21 cellular contexts compared by ENCODE assay signal in the genomic region with DNA sequence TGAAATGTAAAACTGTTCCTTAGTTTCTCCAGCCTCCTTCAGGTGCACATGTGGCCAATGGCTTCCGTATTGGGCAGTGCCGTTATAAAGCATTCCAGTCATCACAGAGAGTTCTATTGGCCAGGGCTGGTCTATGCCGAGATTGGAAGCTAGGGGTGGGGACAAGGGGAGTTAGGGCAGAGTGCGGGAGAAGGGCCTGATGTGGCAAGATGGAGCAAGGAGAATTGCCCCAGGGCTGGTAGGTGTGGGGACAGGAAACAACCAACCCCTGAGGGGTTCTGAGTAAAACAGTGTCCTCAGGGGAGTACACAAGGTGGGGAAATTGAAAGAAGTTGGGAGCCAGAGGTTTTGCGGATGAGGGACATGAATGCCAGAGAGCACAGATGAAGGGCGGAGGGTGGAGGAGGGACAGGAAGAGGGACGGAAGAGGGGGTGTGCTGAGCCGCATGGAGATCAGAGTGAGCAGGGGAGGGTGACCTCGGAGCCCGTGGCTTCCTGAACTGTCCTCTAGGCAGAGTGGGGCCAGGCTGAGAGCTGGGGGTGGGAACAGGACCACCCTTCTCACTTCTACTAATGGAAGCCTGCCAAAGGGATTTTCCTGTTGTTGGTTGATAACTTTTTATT. TPM values are rescaled to one million over a fixed set of nuclear protein-coding genes. Genes with fewer than 3 reads are reported as not detected.
DNase-seq lines count a peak whose midpoint lies in the region; ATAC-seq, FAIRE-seq and TF ChIP-seq lines count a peak whose summit lies in the region.
"Had no signal": no experiment of that assay in that cellular context is flagged by ENCODE, and none has a peak within 500 bp of the region (broad histone marks: within the 10 kb centered on the region; RNA-seq: fewer than 3 reads in every experiment).

No MANE protein-coding gene starts in this region.

- no peak overlapping the region for H2AK5ac ChIP-seq in neuronal stem cell (ENCODE audit: low read depth, low read length)

- no peaks in the 10 kb centered on the region for H3K9me3 ChIP-seq in GM12878 (replicated peaks; ENCODE audit: control insufficient read depth, insufficient read depth, low read length)
- H3K9me3 ChIP-seq in neuronal stem cell (replicated peaks in 1 of 2; ENCODE audit: control insufficient read depth in 2 of 2, insufficient read depth in 1 of 2, low read depth in 1 of 2, low read length in 2 of 2) = no peaks in the 10 kb centered on the region
- H3K9me3 ChIP-seq: sigmoid colon had no signal

- SMC1A ChIA-PET in GM12878 (lab: Charles Lee; ENCODE audit: uncharacterized antibody, unreplicated experiment) = no interaction called here

- no peaks in the 10 kb centered on the region; a peak in 2 of 4 replicates for H3K27me3 ChIP-seq in GM12878 (replicated peaks in 1 of 2; ENCODE audit: control insufficient read depth in 2 of 2, insufficient read depth in 2 of 2, low read length in 1 of 2)
- peaks cover 0 to 40% (median 2%) of the 10 kb centered on the region in 3 experiments for H3K27me3 ChIP-seq in neuronal stem cell (ENCODE audit: control insufficient read depth in 3 of 3, insufficient read depth in 3 of 3, low read depth in 1 of 3, low read length in 3 of 3)

- no peak overlapping the region for H2BK120ac ChIP-seq in neuronal stem cell (ENCODE audit: low read depth, low read length)

- peak overlapping the region; percentile 65 for H3K23ac ChIP-seq in neuronal stem cell (ENCODE audit: low read depth, low read length, poor library complexity)

- TF ChIP-seq CTCF in GM12878 (IDR thresholded peaks at IDR 0.05 in 2 of 3, conservative IDR thresholded peaks at IDR 0.05 in 1 of 3; ENCODE audit: control insufficient read depth in 2 of 3, extremely low read depth in 1 of 3, insufficient read depth in 1 of 3, low read depth in 3 of 3, low read length in 3 of 3) = no peak
- TF ChIP-seq CTCF in lower leg skin (IDR thresholded peaks at IDR 0.05) = no peak

- H3K14ac ChIP-seq in neuronal stem cell (ENCODE audit: low read length) = peak overlapping the region; percentile 38

- H3K27ac Mint-ChIP-seq in activated CD8-positive, alpha-beta memory T cell treated with anti-CD3 and anti-CD28 coated beads, Interleukin-2, amount 10 ng/mL, durations not matched to agents 7 days and 5 days = peak overlapping the region; percentile 26
- H3K27ac Mint-ChIP-seq: type B pancreatic cell had no signal

- CTCF ChIA-PET in activated CD8-positive, alpha-beta memory T cell treated with anti-CD3 and anti-CD28 coated beads, Interleukin-2, amount 10 ng/mL, durations not matched to agents 7 days and 5 days (lab: Charles Lee) = no interaction called here
- CTCF ChIA-PET in GM12878 (lab: Yijun Ruan, JAX) = no interaction called here

- no peak for FAIRE-seq in GM12878 (lab: Jason Lieb, UNC)
- FAIRE-seq: astrocyte had no signal

- no peaks in the 10 kb centered on the region for H3K79me2 ChIP-seq in GM12878 (ENCODE audit: control insufficient read depth, insufficient read depth, low read length)

- no TSS peak for BruUV-seq in GM12878 (replicated peaks; lab: Mats Ljungman, UMichigan)

- ATAC-seq in activated CD8-positive, alpha-beta memory T cell treated with anti-CD3 and anti-CD28 coated beads, Interleukin-2, amount 10 ng/mL, durations not matched to agents 7 days and 5 days = peak; percentile 70
- peak; percentile 58 for ATAC-seq in GM12878
- ATAC-seq: HCT116 had no signal

- H3K4me1 ChIP-seq in GM12878 (ENCODE audit: control insufficient read depth, insufficient read depth, low read length) (peaks cover 7% of the 10 kb centered on the region), neuronal stem cell (ENCODE audit: control insufficient read depth in 2 of 2, insufficient read depth in 1 of 2, low read depth in 1 of 2, low read length in 2 of 2) (peaks cover 0 to 4% of the 10 kb centered on the region in 2 donors)

- H3K27me3 Mint-ChIP-seq in activated CD8-positive, alpha-beta memory T cell treated with anti-CD3 and anti-CD28 coated beads, Interleukin-2, amount 10 ng/mL, durations not matched to agents 7 days and 5 days = peaks cover 43% of the 10 kb centered on the region

- TF ChIP-seq POLR2A in GM12878 (IDR thresholded peaks at IDR 0.05; ENCODE audit: low read depth, low read length) (no peak), lower leg skin (IDR thresholded peaks at IDR 0.05) (no peak)

- H3K4me1 Mint-ChIP-seq in activated CD8-positive, alpha-beta memory T cell treated with anti-CD3 and anti-CD28 coated beads, Interleukin-2, amount 10 ng/mL, durations not matched to agents 7 days and 5 days = peaks cover 7% of the 10 kb centered on the region

- no peak for TF ChIP-seq RAD21 in GM12878 (IDR thresholded peaks at IDR 0.05; ENCODE audit: insufficient read depth, low read depth, low read length)

- H3K4me3 Mint-ChIP-seq in activated CD8-positive, alpha-beta memory T cell treated with anti-CD3 and anti-CD28 coated beads, Interleukin-2, amount 10 ng/mL, durations not matched to agents 7 days and 5 days = no peak overlapping the region
- H3K4me3 Mint-ChIP-seq: type B pancreatic cell had no signal

- H3K27ac ChIP-seq in GM12878 (ENCODE audit: control insufficient read depth, insufficient read depth) (no peak overlapping the region), neuronal stem cell (replicated peaks; ENCODE audit: low read length) (no peak overlapping the region)
- H3K27ac ChIP-seq: sigmoid colon had no signal

- no peak for TF ChIP-seq EP300 in GM12878 (IDR thresholded peaks at IDR 0.05; ENCODE audit: borderline replicate concordance in 1 of 2, control insufficient read depth in 1 of 2, low read depth in 2 of 2, low read length in 2 of 2)

- H3K36me3 ChIP-seq in GM12878 (ENCODE audit: control insufficient read depth in 2 of 2, insufficient read depth in 2 of 2, low read length in 1 of 2) (no peaks in the 10 kb centered on the region), neuronal stem cell (replicated peaks in 1 of 2; ENCODE audit: control insufficient read depth in 2 of 2, insufficient read depth in 2 of 2, low read length in 2 of 2) (no peaks in the 10 kb centered on the region)
- H3K36me3 ChIP-seq: sigmoid colon had no signal

- no peak overlapping the region for H2BK15ac ChIP-seq in neuronal stem cell (ENCODE audit: low read length)

- peak overlapping the region; percentile 64 for H3K18ac ChIP-seq in neuronal stem cell (ENCODE audit: low read length)

- POLR2A ChIA-PET in GM12878 (lab: Charles Lee) = no interaction called here

- no peak overlapping the region for H2AFZ ChIP-seq in GM12878 (ENCODE audit: control insufficient read depth, low read depth, low read length)
- H2AFZ ChIP-seq in neuronal stem cell (ENCODE audit: low read length) = peak overlapping the region; percentile 77

- RAD21 ChIA-PET in GM12878 (lab: Charles Lee; ENCODE audit: unreplicated experiment) = no interaction called here

- in situ Hi-C loops in GM12878 (cut with MboI) = no loop called here

- H3K79me1 ChIP-seq in neuronal stem cell (ENCODE audit: low read depth, low read length) = no peaks in the 10 kb centered on the region

- H4K20me1 ChIP-seq in GM12878 (ENCODE audit: control insufficient read depth, insufficient read depth) = no peaks in the 10 kb centered on the region

- H3K9ac ChIP-seq in GM12878 (ENCODE audit: control insufficient read depth, insufficient read depth, low read length) = no peak overlapping the region
- H3K9ac ChIP-seq in neuronal stem cell (ENCODE audit: low read depth, low read length, poor library complexity) = no peak overlapping the region

- H2BK12ac ChIP-seq in neuronal stem cell (ENCODE audit: low read length) = no peak overlapping the region

- no peaks in the 10 kb centered on the region for H3K9me3 Mint-ChIP-seq in activated CD8-positive, alpha-beta memory T cell treated with anti-CD3 and anti-CD28 coated beads, Interleukin-2, amount 10 ng/mL, durations not matched to agents 7 days and 5 days (ENCODE audit: low read depth)
- H3K9me3 Mint-ChIP-seq: type B pancreatic cell had no signal

- H3K4me2 ChIP-seq in GM12878 (ENCODE audit: control insufficient read depth, insufficient read depth) (no peak overlapping the region), neuronal stem cell (ENCODE audit: insufficient read depth, low read length, poor library complexity, severe bottlenecking) (no peak overlapping the region)

- no peaks in the 10 kb centered on the region for H3K36me3 Mint-ChIP-seq in activated CD8-positive, alpha-beta memory T cell treated with anti-CD3 and anti-CD28 coated beads, Interleukin-2, amount 10 ng/mL, durations not matched to agents 7 days and 5 days
- H3K36me3 Mint-ChIP-seq: type B pancreatic cell had no signal

- intact Hi-C loops in GM12878 (cut with micrococcal nuclease; ENCODE audit: unreplicated experiment) (no loop called here), lower leg skin (cut with DNase I; ENCODE audit: low total_unique reads) (no loop called here)

- 34% methylated on average over 8 of the region's 10 CpGs for WGBS in GM12878 (ENCODE audit: insufficient coverage, insufficient replicate concordance, low lambda C conversion rate, missing lambda C conversion rate)
- WGBS in neuronal stem cell (ENCODE audit: extremely low coverage in 2 of 2, insufficient read length in 2 of 2, insufficient replicate concordance in 1 of 2), 2 donors = no CpG with 5 or more reads among the region's 10 CpGs
- 30 to 31% methylated on average over 10 of the region's 10 CpGs for WGBS in lower leg skin, 2 donors

- no peak overlapping the region for H4K8ac ChIP-seq in neuronal stem cell (ENCODE audit: low read depth, low read length)

- no peak overlapping the region for H4K91ac ChIP-seq in neuronal stem cell (ENCODE audit: low read depth, low read length, poor library complexity)

- no peak overlapping the region for H3K4ac ChIP-seq in neuronal stem cell (ENCODE audit: low read length)

- H2BK5ac ChIP-seq in neuronal stem cell (ENCODE audit: low read length) = no peak overlapping the region

- DNase-seq in activated CD8-positive, alpha-beta memory T cell treated with anti-CD3 and anti-CD28 coated beads, Interleukin-2, amount 10 ng/mL, durations not matched to agents 7 days and 5 days = peak; percentile 45
- no peak for DNase-seq in activated CD8-positive, alpha-beta memory T cell treated with anti-CD3 and anti-CD28 coated beads for 24 hours
- DNase-seq in Jurkat, Clone E6-1 (ENCODE audit: low read depth, low spot score) = peak; percentile 14
- DNase-seq in GM12878 (ENCODE audit: low read depth, low spot score) (no peak), neuronal stem cell (ENCODE audit: low spot score) (no peak), lower leg skin (ENCODE audit: low spot score in 2 of 2) (no peak), cerebellar nuclear complex (lab: John Stamatoyannopoulos, UW) (no peak), NCI-H1105 (lab: John Stamatoyannopoulos, UW) (no peak)
- DNase-seq: cortex of kidney, erythroblast, GF-D8, MM.1S, NCI-H2081 treated with DMSO at 0.1 percent for 48 hours, NCI-H748 treated with DMSO at 0.1 percent for 48 hours, nucleus accumbens, RPMI8226, sigmoid colon had no signal

- no peak overlapping the region for H3K4me3 ChIP-seq in Jurkat, Clone E6-1 (ENCODE audit: low read length)
- no peak overlapping the region for H3K4me3 ChIP-seq in GM12878
- no peak overlapping the region for H3K4me3 ChIP-seq in neuronal stem cell (ENCODE audit: low read length in 2 of 2)
- no peak overlapping the region for H3K4me3 ChIP-seq in lower leg skin (ENCODE audit: low read depth, poor library complexity, severe bottlenecking)
- H3K4me3 ChIP-seq: sigmoid colon had no signal

RNA-seq across cellular contexts. Expression of gene ATP6V1C2, which starts 9.1 kb away (rescaled TPM):
- not detected for total RNA-seq in activated CD8-positive, alpha-beta memory T cell treated with anti-CD3 and anti-CD28 coated beads, Interleukin-2, amount 10 ng/mL, durations not matched to agents 7 days and 5 days
- polyA plus RNA-seq in Jurkat, Clone E6-1 (2012; ENCODE audit: insufficient read depth, insufficient read length) = 0.63 TPM
- total RNA-seq in GM12878 (2013; cell fraction: nucleolus; rRNA removed) = 0.66 and 1.8 TPM in 2 replicates
- 0.05 and 0.06 TPM in 2 replicates for total RNA-seq in GM12878 (2014; rRNA removed)
- 0.04 and 0.09 TPM in 2 replicates for total RNA-seq in GM12878 (2014; rRNA removed; fragmentation: Illumina TruSeq; extraction: Trizol)
- total RNA-seq in GM12878 (2021) = not detected in 2 replicates
- 2.1 TPM for polyA plus RNA-seq in GM12878 (2011; ENCODE audit: low read depth)
- 0.34 and 0.36 TPM in 2 replicates for polyA plus RNA-seq in GM12878 (2011; rRNA removed)
- 0.06 and 0.18 TPM in 2 replicates for polyA plus RNA-seq in GM12878 (2011; cell fraction: cytosol; rRNA removed)
- 1.3 TPM in 2 replicates for polyA plus RNA-seq in GM12878 (2011; cell fraction: nucleus; rRNA removed)
- polyA plus RNA-seq in GM12878 (2012) = 1.6 and 2.1 TPM in 2 replicates
- polyA plus RNA-seq in GM12878 (2014; fragmentation: Illumina TruSeq; extraction: Trizol) = 0.06 and 0.09 TPM in 2 replicates
- polyA plus RNA-seq in GM12878 (2014; fragmentation: Nextera tagmentation; extraction: Ambion mirVana) = under 1 TPM; 0.24 to 0.42 TPM
- polyA plus RNA-seq in GM12878 (2014; rRNA removed) = 0.13 TPM in 1 of 2 replicates, not detected in the other
- 1 to 10 TPM; 1.2 to 1.5 TPM for polyA plus RNA-seq in GM12878 (2016; fragmentation: Nextera tagmentation; extraction: Ambion mirVana)
- 0.05 and 0.07 TPM in 2 replicates for polyA minus RNA-seq in GM12878 (2011; rRNA and poly(A)+ RNA removed)
- polyA minus RNA-seq in GM12878 (2011; cell fraction: cytosol; rRNA and poly(A)+ RNA removed) = not detected in 2 replicates
- 0.12 TPM in 1 of 2 replicates, not detected in the other for polyA minus RNA-seq in GM12878 (2011; cell fraction: nucleus; rRNA and poly(A)+ RNA removed)
- 0.15 TPM for polyA plus RNA-seq in neuronal stem cell (2013, experiment 1 of 2)
- 0.21 TPM for polyA plus RNA-seq in neuronal stem cell (2013, experiment 2 of 2)
- 100 to 1,000 TPM; 130 to 418 (median 211) TPM for total RNA-seq in lower leg skin
- total RNA-seq: glomerular endothelial cell had no signal

RNA-seq across cellular contexts. Expression of gene NOL10, which starts 22.5 kb away (rescaled TPM):
- total RNA-seq in activated CD8-positive, alpha-beta memory T cell treated with anti-CD3 and anti-CD28 coated beads, Interleukin-2, amount 10 ng/mL, durations not matched to agents 7 days and 5 days = 10 to 100 TPM; 24.9 to 27.1 TPM
- polyA plus RNA-seq in Jurkat, Clone E6-1 (2012; ENCODE audit: insufficient read depth, insufficient read length) = 27.6 TPM
- total RNA-seq in GM12878 (2013; cell fraction: nucleolus; rRNA removed) = 47.3 and 75.2 TPM in 2 replicates
- total RNA-seq in GM12878 (2014; rRNA removed) (30.8 and 31.5 TPM in 2 replicates), GM12878 (2014; rRNA removed; fragmentation: Illumina TruSeq; extraction: Trizol) (35.4 and 38.6 TPM in 2 replicates), GM12878 (2021) (25.7 and 29.2 TPM in 2 replicates), lower leg skin (10 to 100 TPM; 14.6 to 23.3 (median 19.2) TPM)
- polyA plus RNA-seq in GM12878 (2011; ENCODE audit: low read depth) = 8.9 TPM
- polyA plus RNA-seq in GM12878 (2011; rRNA removed) (36.6 and 39.3 TPM in 2 replicates), GM12878 (2014; fragmentation: Illumina TruSeq; extraction: Trizol) (37.9 and 45.2 TPM in 2 replicates), GM12878 (2014; fragmentation: Nextera tagmentation; extraction: Ambion mirVana) (10 to 100 TPM; 21.2 to 22.7 TPM), GM12878 (2014; rRNA removed) (20.8 and 23.4 TPM in 2 replicates), GM12878 (2016; fragmentation: Nextera tagmentation; extraction: Ambion mirVana) (10 to 100 TPM; 42.9 to 44.5 TPM)
- polyA plus RNA-seq in GM12878 (2011; cell fraction: cytosol; rRNA removed) = 17.6 and 20.2 TPM in 2 replicates
- 15.3 and 21.3 TPM in 2 replicates for polyA plus RNA-seq in GM12878 (2011; cell fraction: nucleus; rRNA removed)
- polyA plus RNA-seq in GM12878 (2012) = 12.8 and 14.7 TPM in 2 replicates
- polyA minus RNA-seq in GM12878 (2011; rRNA and poly(A)+ RNA removed) = 47.8 and 54.8 TPM in 2 replicates
- 15.2 and 17.7 TPM in 2 replicates for polyA minus RNA-seq in GM12878 (2011; cell fraction: cytosol; rRNA and poly(A)+ RNA removed)
- 17.4 and 25.3 TPM in 2 replicates for polyA minus RNA-seq in GM12878 (2011; cell fraction: nucleus; rRNA and poly(A)+ RNA removed)
- 15.2 TPM for polyA plus RNA-seq in neuronal stem cell (2013, experiment 1 of 2)
- 15.6 TPM for polyA plus RNA-seq in neuronal stem cell (2013, experiment 2 of 2)

Comparison
In these comparisons a context has a peak if more than half of its experiments do, and no peak if none do; other contexts are left out.
1. DNase-seq: peak in activated CD8-positive, alpha-beta memory T cell treated with anti-CD3 and anti-CD28 coated beads, Interleukin-2, amount 10 ng/mL, durations not matched to agents 7 days and 5 days (single experiment) and Jurkat, Clone E6-1 (single experiment); none in activated CD8-positive, alpha-beta memory T cell treated with anti-CD3 and anti-CD28 coated beads for 24 hours (single experiment), GM12878 (single experiment), neuronal stem cell (single experiment), lower leg skin (0 of 2), cerebellar nuclear complex (0 of 2) and NCI-H1105 (single experiment).
2. RNA of gene ATP6V1C2, which starts 9.1 kb away (total RNA-seq): 130 to 418 TPM in lower leg skin; 0.04 to 1.8 TPM in GM12878 and not detected in activated CD8-positive, alpha-beta memory T cell treated with anti-CD3 and anti-CD28 coated beads, Interleukin-2, amount 10 ng/mL, durations not matched to agents 7 days and 5 days; every median in the first group is over 10 times any median in the second.